ENCODE assay signal across 17 cellular contexts in genomic region chr2:52456759-52457377, GRCh38.
"Had no signal": no experiment of that assay in that cellular context is flagged by ENCODE, and none has a peak within 500 bp of the region (broad histone marks: within the 10 kb centered on the region; RNA-seq: fewer than 3 reads in every experiment).

No MANE protein-coding gene starts in this region.

- H3K9ac ChIP-seq: parathyroid adenoma had no signal

- H2AFZ ChIP-seq: parathyroid adenoma had no signal

- H3K36me3 Mint-ChIP-seq: stimulated activated effector memory CD8-positive, alpha-beta T cell treated with anti-CD3 and anti-CD28 coated beads, Interleukin-12 subunit alpha, Interleukin-12 subunit beta, amount 100 ng/mL, for 72 hours had no signal

- DNase-seq: activated CD4-positive, alpha-beta T cell treated with anti-CD3 and anti-CD28 coated beads for 4 hours; activated CD8-positive, alpha-beta T cell treated with anti-CD3 and anti-CD28 coated beads for 36 hours; activated effector memory CD4-positive, alpha-beta T cell treated with Interleukin-2 at 50 U/mL for 16 hours; activated naive CD4-positive, alpha-beta T cell treated with anti-CD3 and anti-CD28 coated beads, Interleukin-2, amount 50 U/mL, for 16 hours; activated T-cell treated with anti-CD3 and anti-CD28 coated beads, Interleukin-2, amount 50 U/mL, for 4 hours; body of pancreas; effector memory CD4-positive, alpha-beta T cell; foreskin melanocyte; left cardiac atrium; lower lobe of right lung; sigmoid colon; stimulated activated CD4-positive, alpha-beta T cell treated with anti-CD3 and anti-CD28 coated beads, Interleukin-2, amount 100 ng/mL, for 24 hours; T-helper 17 cell had no signal

- H3K79me2 ChIP-seq: parathyroid adenoma had no signal

- H3K27me3 Mint-ChIP-seq: activated CD8-positive, alpha-beta T cell treated with anti-CD3 and anti-CD28 coated beads for 36 hours; T-helper 17 cell had no signal

- H3K9me3 ChIP-seq: body of pancreas, lower lobe of right lung, neutrophil, thoracic aorta had no signal

- H3K4me3 ChIP-seq: body of pancreas, lower lobe of right lung, sigmoid colon, thoracic aorta had no signal

- H3K4me1 Mint-ChIP-seq: stimulated activated effector memory CD8-positive, alpha-beta T cell treated with anti-CD3 and anti-CD28 coated beads, Interleukin-12 subunit alpha, Interleukin-12 subunit beta, amount 100 ng/mL, for 72 hours; T-helper 17 cell had no signal

- H3K27me3 ChIP-seq: body of pancreas, neutrophil, sigmoid colon had no signal

- H3K4me1 ChIP-seq: body of pancreas, lower lobe of right lung, parathyroid adenoma, sigmoid colon had no signal

- H3K27ac ChIP-seq: body of pancreas, lower lobe of right lung, neutrophil, parathyroid adenoma, sigmoid colon, thoracic aorta had no signal

- H3K9me3 Mint-ChIP-seq: stimulated activated effector memory CD8-positive, alpha-beta T cell treated with anti-CD3 and anti-CD28 coated beads, Interleukin-12 subunit alpha, Interleukin-12 subunit beta, amount 100 ng/mL, for 72 hours had no signal

- H3K36me3 ChIP-seq: lower lobe of right lung, neutrophil, sigmoid colon, thoracic aorta had no signal

- H3K27ac Mint-ChIP-seq: activated CD8-positive, alpha-beta T cell treated with anti-CD3 and anti-CD28 coated beads for 36 hours; stimulated activated effector memory CD8-positive, alpha-beta T cell treated with anti-CD3 and anti-CD28 coated beads, Interleukin-12 subunit alpha, Interleukin-12 subunit beta, amount 100 ng/mL, for 72 hours; T-helper 17 cell had no signal

- H3K4me3 Mint-ChIP-seq: activated CD8-positive, alpha-beta T cell treated with anti-CD3 and anti-CD28 coated beads for 36 hours; activated T-cell treated with anti-CD3 and anti-CD28 coated beads, Interleukin-2, amount 50 U/mL, for 4 hours; stimulated activated effector memory CD8-positive, alpha-beta T cell treated with anti-CD3 and anti-CD28 coated beads, Interleukin-12 subunit alpha, Interleukin-12 subunit beta, amount 100 ng/mL, for 72 hours; T-helper 17 cell had no signal

- ATAC-seq: activated CD8-positive, alpha-beta T cell treated with anti-CD3 and anti-CD28 coated beads for 36 hours; activated T-cell treated with anti-CD3 and anti-CD28 coated beads, Interleukin-2, amount 50 U/mL, for 4 hours; body of pancreas; left cardiac atrium; lower lobe of right lung; stimulated activated effector memory CD8-positive, alpha-beta T cell treated with anti-CD3 and anti-CD28 coated beads, Interleukin-12 subunit alpha, Interleukin-12 subunit beta, amount 100 ng/mL, for 72 hours; T-helper 17 cell had no signal
